In the genomic region with DNA sequence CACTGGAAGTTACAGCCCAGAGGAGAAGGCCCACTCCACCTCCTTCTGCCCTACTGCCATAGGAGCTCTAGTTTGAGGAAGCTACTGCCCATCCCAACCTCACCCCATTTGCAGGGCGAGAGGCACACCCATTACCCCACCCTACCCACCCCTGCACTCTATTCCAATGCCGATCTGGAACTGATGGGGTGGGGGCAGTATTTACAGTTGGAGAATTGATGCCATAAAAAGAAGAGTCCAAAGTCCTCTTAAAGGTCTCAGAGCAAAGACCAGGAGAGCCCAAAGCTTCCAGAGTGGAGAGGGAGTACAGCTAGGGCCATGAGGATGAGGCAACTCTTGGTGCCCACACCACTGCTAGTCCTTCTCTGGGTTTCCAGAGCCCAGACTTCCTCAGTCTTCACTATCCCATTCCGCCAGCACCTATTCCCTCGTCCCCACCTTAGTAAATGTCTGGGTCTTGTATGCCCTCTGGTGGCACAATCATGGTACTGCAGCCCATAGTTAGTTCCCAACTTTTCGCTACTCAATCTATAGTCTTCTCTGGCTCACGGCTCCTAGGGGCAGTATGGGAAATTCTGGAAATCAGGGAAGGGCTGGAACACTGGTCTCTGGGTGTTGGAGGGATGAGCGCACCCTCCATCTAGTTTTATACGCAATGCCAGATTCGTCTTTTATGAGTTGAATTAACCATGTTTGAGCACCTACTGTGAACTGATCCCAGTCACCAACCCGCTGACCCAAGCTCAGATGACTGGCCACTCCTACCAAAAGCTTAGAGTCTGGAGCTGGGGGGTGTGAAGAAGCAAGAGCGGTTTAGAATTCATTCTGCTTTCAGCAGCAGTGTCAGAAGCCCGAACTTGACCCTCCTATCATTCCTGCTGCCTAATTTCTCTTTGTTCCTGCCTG, we compare ENCODE assay signal across 8 cellular contexts. TPM values are rescaled to one million over a fixed set of nuclear protein-coding genes. Genes with fewer than 3 reads are reported as not detected.
A peak's percentile ranks its signal among the peaks of the same experiment; 100 is the strongest.
DNase-seq lines count a peak whose midpoint lies in the region; ATAC-seq and TF ChIP-seq lines count a peak whose summit lies in the region.

No MANE protein-coding gene starts in this region.

- H3K9me3 Mint-ChIP-seq in Calu3 (ENCODE audit: low read depth, unreplicated experiment), result no peaks in the 10 kb centered on the region
- no peaks in the 10 kb centered on the region for H3K9me3 Mint-ChIP-seq in effector memory CD8-positive, alpha-beta T cell
- H3K9me3 Mint-ChIP-seq in stimulated activated memory B cell treated with anti-CD40 and anti-IgM and Interleukin-4, amounts not matched to agents 10 μg/mL and 1 μg/mL and 100 μg/mL, for 72 hours, result no peaks in the 10 kb centered on the region

- H3K36me3 Mint-ChIP-seq in Calu3 (ENCODE audit: insufficient read depth, unreplicated experiment), result no peaks in the 10 kb centered on the region
- no peaks in the 10 kb centered on the region for H3K36me3 Mint-ChIP-seq in effector memory CD8-positive, alpha-beta T cell (ENCODE audit: insufficient read depth)
- H3K36me3 Mint-ChIP-seq in stimulated activated memory B cell treated with anti-CD40 and anti-IgM and Interleukin-4, amounts not matched to agents 10 μg/mL and 1 μg/mL and 100 μg/mL, for 72 hours, result no peaks in the 10 kb centered on the region

- no peaks in the 10 kb centered on the region for H3K27me3 Mint-ChIP-seq in Calu3 (ENCODE audit: unreplicated experiment)
- peaks cover 13 to 15% of the 10 kb centered on the region in 2 donors for H3K27me3 Mint-ChIP-seq in effector memory CD8-positive, alpha-beta T cell
- peaks cover 14% of the 10 kb centered on the region for H3K27me3 Mint-ChIP-seq in stimulated activated memory B cell treated with anti-CD40 and anti-IgM and Interleukin-4, amounts not matched to agents 10 μg/mL and 1 μg/mL and 100 μg/mL, for 72 hours

- H3K27ac Mint-ChIP-seq in Calu3 (ENCODE audit: unreplicated experiment), result no peak overlapping the region
- no peak overlapping the region for H3K27ac Mint-ChIP-seq in effector memory CD8-positive, alpha-beta T cell
- no peak overlapping the region for H3K27ac Mint-ChIP-seq in stimulated activated memory B cell treated with anti-CD40 and anti-IgM and Interleukin-4, amounts not matched to agents 10 μg/mL and 1 μg/mL and 100 μg/mL, for 72 hours

- H3K4me3 Mint-ChIP-seq in Calu3 (ENCODE audit: low read depth, unreplicated experiment), result no peak overlapping the region
- no peak overlapping the region for H3K4me3 Mint-ChIP-seq in effector memory CD8-positive, alpha-beta T cell
- no peak overlapping the region for H3K4me3 Mint-ChIP-seq in stimulated activated memory B cell treated with anti-CD40 and anti-IgM and Interleukin-4, amounts not matched to agents 10 μg/mL and 1 μg/mL and 100 μg/mL, for 72 hours

- intact Hi-C loops in Calu3 (cut with micrococcal nuclease; ENCODE audit: unreplicated experiment), result loop anchor here (1.0 kb wide), 1 partner anchor 43 kb away; no protein-coding TSS in a partner anchor

- H3K4me1 Mint-ChIP-seq in Calu3 (ENCODE audit: low read depth, unreplicated experiment), result peaks cover 15% of the 10 kb centered on the region
- H3K4me1 Mint-ChIP-seq in effector memory CD8-positive, alpha-beta T cell (ENCODE audit: low read depth in 2 of 2), result peaks cover 0 to 5% of the 10 kb centered on the region in 2 donors
- peaks cover 5% of the 10 kb centered on the region for H3K4me1 Mint-ChIP-seq in stimulated activated memory B cell treated with anti-CD40 and anti-IgM and Interleukin-4, amounts not matched to agents 10 μg/mL and 1 μg/mL and 100 μg/mL, for 72 hours

- CTCF ChIA-PET in Calu3 (lab: Charles Lee), result interaction anchor here (1.1 to 3.7 kb wide), 3 partner anchors 27 to 48 kb away, joined by 3 to 44 read pairs (median 3); no protein-coding TSS in a partner anchor

- peak; percentile 60 for DNase-seq in Calu3
- DNase-seq in NCI-H69 (lab: John Stamatoyannopoulos, UW), result peak; percentile 83
- peak; percentile 39 to 44 for DNase-seq in activated CD4-positive, alpha-beta T cell treated with anti-CD3 and anti-CD28 coated beads, Interleukin-2, amount 50 U/mL, for 4 hours
- peak; percentile 45 to 48 (median 45) for DNase-seq in effector memory CD8-positive, alpha-beta T cell
- DNase-seq in medulla oblongata (ENCODE audit: extremely low spot score), result peak; percentile 87

- TF ChIP-seq CTCF in Calu3 (IDR thresholded peaks at IDR 0.05; ENCODE audit: unreplicated experiment), result peak; percentile 73

- BruUV-seq in Calu3 (replicated peaks; lab: Mats Ljungman, UMichigan), result no TSS peak

- peak; percentile 60 for ATAC-seq in HG03280 (IDR thresholded peaks at IDR 0.05; ENCODE audit: unreplicated experiment)
- peak; percentile 76 for ATAC-seq in effector memory CD8-positive, alpha-beta T cell (replicated peaks)
- ATAC-seq in stimulated activated memory B cell treated with anti-CD40 and anti-IgM and Interleukin-4, amounts not matched to agents 10 μg/mL and 1 μg/mL and 100 μg/mL, for 72 hours, result peak; percentile 67
- no peak for ATAC-seq in HG02973 (IDR thresholded peaks at IDR 0.05; ENCODE audit: unreplicated experiment)

RNA-seq across cellular contexts. Expression of gene ADCY6, which starts 6.9 kb away (rescaled TPM):
- 39.0 and 42.9 TPM in 2 replicates for total RNA-seq in Calu3 (2022)

RNA-seq across cellular contexts. Expression of gene CACNB3, which starts 22.5 kb away (rescaled TPM):
- 17.9 and 21.1 TPM in 2 replicates for total RNA-seq in Calu3 (2022)

RNA-seq across cellular contexts. Expression of gene DDX23, which starts 56.2 kb away (rescaled TPM):
- total RNA-seq in Calu3 (2022), result 80.8 and 89.6 TPM in 2 replicates
